Comparison of ENCODE assay signal across 31 cellular contexts in the genomic region with DNA sequence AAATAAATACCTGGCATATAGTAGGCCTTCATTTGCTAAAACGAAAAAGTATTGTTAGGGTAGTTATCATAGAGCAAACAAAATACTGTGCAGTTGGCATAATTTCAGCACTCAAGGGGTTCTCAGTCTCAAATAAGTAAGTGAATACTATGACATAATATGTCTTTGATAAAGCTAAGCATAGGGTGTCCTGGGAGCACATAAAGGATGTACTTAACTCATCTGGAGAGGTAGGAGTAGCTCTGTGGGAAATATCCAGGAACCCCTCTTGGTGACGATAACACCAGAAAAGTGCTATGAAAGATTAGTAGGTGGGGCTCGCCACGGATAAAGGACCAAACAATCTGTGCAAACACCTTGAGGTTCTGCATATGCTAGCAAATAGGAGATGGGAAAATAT. TPM values are rescaled to one million over a fixed set of nuclear protein-coding genes. Genes with fewer than 3 reads are reported as not detected.
"Had no signal": no experiment of that assay in that cellular context is flagged by ENCODE, and none has a peak within 500 bp of the region (broad histone marks: within the 10 kb centered on the region; RNA-seq: fewer than 3 reads in every experiment).

No MANE protein-coding gene starts in this region.

- DNase-seq: Kasumi-1, KG1, MG63, NCI-H1048, NCI-H1092 treated with DMSO at 0.1 percent for 48 hours, NCI-H1105 treated with DMSO at 0.1 percent for 48 hours, NCI-H1436, NCI-H146, NCI-H1694, NCI-H187, NCI-H1930, NCI-H2029 treated with DMSO at 0.1 percent for 48 hours, NCI-H2081 treated with DMSO at 0.1 percent for 48 hours, NCI-H2107, NCI-H2171, NCI-H226, NCI-H446 treated with DMSO at 0.1 percent for 48 hours, NCI-H510A, NCI-H524, NCI-H526, NCI-H774, Peyer's patch, Right ventricle myocardium superior, RPMI8226, SHP77 treated with DMSO at 0.1 percent for 48 hours, SK-N-SH, SW 1271, T-helper 1 cell had no signal

- H3K4me3 ChIP-seq: MG63, Peyer's patch, SJSA1 had no signal

- H3K36me3 ChIP-seq: MG63, Peyer's patch, SJSA1 had no signal

- H3K27ac ChIP-seq: Peyer's patch, SJSA1 had no signal

- H3K4me1 ChIP-seq: Peyer's patch, SJSA1 had no signal

- H3K27me3 ChIP-seq: MG63, Peyer's patch, SJSA1 had no signal

- H3K9me3 ChIP-seq: Peyer's patch, SJSA1, SK-N-SH had no signal

RNA-seq across cellular contexts. Expression of a gene that starts 23.2 kb away (rescaled TPM):
- total RNA-seq: OCI-LY7, SJSA1 had no signal

RNA-seq across cellular contexts. Expression of a gene that starts 31.7 kb away (rescaled TPM):
- total RNA-seq: M059J, OCI-LY7, Peyer's patch, Right ventricle myocardium superior, SJSA1 had no signal
